27 cellular contexts compared by ENCODE assay signal in the genomic region with DNA sequence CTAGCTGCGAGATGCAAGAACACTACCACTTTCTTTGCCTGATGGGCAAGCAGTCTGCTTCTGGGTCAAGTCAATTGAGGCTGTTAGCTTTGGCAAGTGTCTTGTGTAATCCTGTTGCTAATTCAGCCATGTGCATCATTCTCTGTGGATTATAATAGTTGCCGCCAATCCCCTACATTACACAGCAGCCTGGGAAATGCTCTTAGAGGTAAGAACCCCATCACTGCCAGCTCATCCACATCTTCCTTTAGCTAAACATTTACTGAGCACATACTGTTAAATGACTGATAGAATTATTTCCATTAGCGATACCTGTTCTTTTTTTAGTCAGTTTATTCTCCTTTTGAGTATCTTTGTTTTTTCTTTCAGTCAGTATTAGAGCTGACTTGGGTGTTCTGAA.
DNase-seq lines count a peak whose midpoint lies in the region; ATAC-seq and TF ChIP-seq lines count a peak whose summit lies in the region.
"Had no signal": no experiment of that assay in that cellular context is flagged by ENCODE, and none has a peak within 500 bp of the region (broad histone marks: within the 10 kb centered on the region; RNA-seq: fewer than 3 reads in every experiment).

No MANE protein-coding gene starts in this region.

- H3K9ac ChIP-seq in OCI-LY3 (ENCODE audit: low read length) (no peak overlapping the region), skeletal muscle tissue (ENCODE audit: low read depth in 1 of 3, low read length in 3 of 3) (no peak overlapping the region)

- H4K20me1 ChIP-seq in OCI-LY3 (ENCODE audit: insufficient read depth, low read length) = peaks cover 9% of the 10 kb centered on the region; the same call in 1 of the 2 replicates

- H3K9me3 ChIP-seq in OCI-LY3 (ENCODE audit: insufficient read depth, low read length) = no peaks in the 10 kb centered on the region
- no peaks in the 10 kb centered on the region for H3K9me3 ChIP-seq in skeletal muscle tissue (ENCODE audit: control insufficient read depth in 3 of 3, low read length in 3 of 3)
- H3K9me3 ChIP-seq: body of pancreas, mucosa of descending colon, spleen, testis had no signal

- H3K79me2 ChIP-seq in OCI-LY3 (ENCODE audit: low read length) = no peaks in the 10 kb centered on the region

- H3K4me3 ChIP-seq in OCI-LY3 (ENCODE audit: low read length) = no peak overlapping the region
- H3K4me3 ChIP-seq in skeletal muscle tissue (ENCODE audit: low read length in 3 of 3) = no peak overlapping the region
- H3K4me3 ChIP-seq: body of pancreas, lung, mucosa of descending colon, spleen, testis had no signal

- H3K4me1 ChIP-seq in OCI-LY3 (ENCODE audit: low read length) (peaks cover 15% of the 10 kb centered on the region), skeletal muscle tissue (ENCODE audit: control insufficient read depth in 3 of 3, insufficient read depth in 3 of 3, low read length in 3 of 3) (no peaks in the 10 kb centered on the region)
- H3K4me1 ChIP-seq: spleen, testis had no signal

- no peak for TF ChIP-seq CTCF in OCI-LY3 (IDR thresholded peaks at IDR 0.05; ENCODE audit: low read depth, low read length)

- DNase-seq in left lobe of liver (ENCODE audit: low spot score) = no peak
- DNase-seq in activated CD8-positive, alpha-beta memory T cell treated with anti-CD3 and anti-CD28 coated beads, Interleukin-2, amount 50 U/mL, for 4 hours = no peak
- DNase-seq in activated T-cell treated with anti-CD3 and anti-CD28 coated beads, Interleukin-2, amount 50 U/mL, for 1 hour = no peak
- no peak for DNase-seq in DMS79 treated with DMSO at 0.1 percent for 48 hours (lab: John Stamatoyannopoulos, UW)
- DNase-seq: activated CD4-positive, alpha-beta T cell treated with anti-CD3 and anti-CD28 coated beads, Interleukin-2, amount 50 U/mL, for 48 hours; activated effector memory CD4-positive, alpha-beta T cell treated with Interleukin-2 at 50 U/mL for 16 hours; body of pancreas; Calu3; effector CD8-positive, alpha-beta T cell; foreskin melanocyte; hypothalamus; islet precursor cell; KG1; mucosa of descending colon; NCI-H1436 treated with DMSO at 0.1 percent for 48 hours; NCI-H2107; NK-92 treated with Interleukin-12 subunit alpha and Interleukin-12 subunit beta, amount 100 ng/mL, for 24 hours; SHP77 treated with DMSO at 0.1 percent for 48 hours; spleen; stimulated activated CD4-positive, alpha-beta T cell treated with anti-CD3 and anti-CD28 coated beads, Interleukin-4, amount 100 ng/mL, for 1 hour; stimulated activated naive CD4-positive, alpha-beta T cell; testis had no signal

- H3K27ac ChIP-seq in OCI-LY3 (ENCODE audit: low read length) (no peak overlapping the region), skeletal muscle tissue (ENCODE audit: low read depth, low read length) (peak overlapping the region; percentile 14)
- H3K27ac ChIP-seq: testis had no signal

- ATAC-seq in GM18870 (IDR thresholded peaks at IDR 0.05; ENCODE audit: unreplicated experiment) (peak; percentile 69), left lobe of liver (peak; percentile 80)
- ATAC-seq: body of pancreas, mucosa of descending colon, Panc1 had no signal

- H2AFZ ChIP-seq in OCI-LY3 (ENCODE audit: low read depth, low read length) = no peak overlapping the region

- H3K36me3 ChIP-seq in OCI-LY3 (replicated peaks; ENCODE audit: low read depth, low read length) = peaks cover 23% of the 10 kb centered on the region
- H3K36me3 ChIP-seq in skeletal muscle tissue (ENCODE audit: control insufficient read depth in 3 of 3, insufficient read depth in 3 of 3, low read length in 3 of 3) = peaks cover 17 to 49% (median 41%) of the 10 kb centered on the region in 3 donors

- peak overlapping the region; percentile 7; the same call in 1 of the 2 replicates for H3K4me2 ChIP-seq in OCI-LY3 (ENCODE audit: low read length)

- H3K27me3 ChIP-seq in OCI-LY3 (ENCODE audit: low read depth, low read length) = no peaks in the 10 kb centered on the region
- H3K27me3 ChIP-seq in skeletal muscle tissue (ENCODE audit: control insufficient read depth in 3 of 3, insufficient read depth in 3 of 3, low read length in 3 of 3) = no peaks in the 10 kb centered on the region
- H3K27me3 ChIP-seq: body of pancreas, spleen, testis had no signal
